In genomic region chr16:71843517-71844031, GRCh38 we compare ENCODE assay signal across 23 cellular contexts. TPM values are rescaled to one million over a fixed set of nuclear protein-coding genes. Genes with fewer than 3 reads are reported as not detected.
DNase-seq lines count a peak whose midpoint lies in the region; ATAC-seq, FAIRE-seq and TF ChIP-seq lines count a peak whose summit lies in the region.
"Had no signal": no experiment of that assay in that cellular context is flagged by ENCODE, and none has a peak within 500 bp of the region (broad histone marks: within the 10 kb centered on the region; RNA-seq: fewer than 3 reads in every experiment).

No MANE protein-coding gene starts in this region.

- ATAC-seq in HG03039 (IDR thresholded peaks at IDR 0.05; ENCODE audit: unreplicated experiment), result no peak
- ATAC-seq: heart right ventricle, lower lobe of right lung had no signal

- peak; percentile 91 for FAIRE-seq in GM19239 (lab: Jason Lieb, UNC)
- FAIRE-seq: A204.1, bronchial epithelial cell, H54, islet of Langerhans had no signal

- H3K4me2 ChIP-seq in parathyroid adenoma (ENCODE audit: low read length), result no peak overlapping the region
- H3K4me2 ChIP-seq in mammary epithelial cell (ENCODE audit: insufficient read depth, low read depth, low read length), result no peak overlapping the region
- H3K4me2 ChIP-seq: smooth muscle cell had no signal

- H3K27me3 Mint-ChIP-seq in activated CD4-positive, alpha-beta T cell treated with anti-CD3 and anti-CD28 coated beads, Interleukin-2, amount 10 ng/mL, durations not matched to agents 24 days and 14 days, result no peaks in the 10 kb centered on the region
- H3K27me3 Mint-ChIP-seq in activated CD4-positive, alpha-beta memory T cell treated with anti-CD3 and anti-CD28 coated beads, Interleukin-2, amount 10 ng/mL, durations not matched to agents 7 days and 5 days, result no peaks in the 10 kb centered on the region

- H3K4me3 Mint-ChIP-seq in activated CD4-positive, alpha-beta T cell treated with anti-CD3 and anti-CD28 coated beads, Interleukin-2, amount 10 ng/mL, durations not matched to agents 24 days and 14 days, result no peak overlapping the region
- H3K4me3 Mint-ChIP-seq in activated CD4-positive, alpha-beta memory T cell treated with anti-CD3 and anti-CD28 coated beads, Interleukin-2, amount 10 ng/mL, durations not matched to agents 7 days and 5 days, result no peak overlapping the region

- peak overlapping the region; percentile 54 for H3K27ac Mint-ChIP-seq in activated CD4-positive, alpha-beta T cell treated with anti-CD3 and anti-CD28 coated beads, Interleukin-2, amount 10 ng/mL, durations not matched to agents 24 days and 14 days
- H3K27ac Mint-ChIP-seq in activated CD4-positive, alpha-beta memory T cell treated with anti-CD3 and anti-CD28 coated beads, Interleukin-2, amount 10 ng/mL, durations not matched to agents 7 days and 5 days, result peak overlapping the region; percentile 19

- H3K9me3 ChIP-seq in parathyroid adenoma (ENCODE audit: control insufficient read depth, low read length) (no peaks in the 10 kb centered on the region), mammary epithelial cell (replicated peaks; ENCODE audit: insufficient read depth, low read length) (no peaks in the 10 kb centered on the region)
- H3K9me3 ChIP-seq: BE2C, heart right ventricle, lower lobe of right lung, SJCRH30 had no signal

- no peak for TF ChIP-seq CTCF in parathyroid adenoma (IDR thresholded peaks at IDR 0.05)
- no peak for TF ChIP-seq CTCF in mammary epithelial cell (conservative IDR thresholded peaks at IDR 0.05 in 1 of 2, IDR thresholded peaks at IDR 0.05 in 1 of 2; ENCODE audit: extremely low read depth in 1 of 2, insufficient read depth in 1 of 2, low read depth in 1 of 2, low read length in 2 of 2)

- BruUV-seq in mammary epithelial cell (replicated peaks; lab: Mats Ljungman, UMichigan), result no TSS peak

- H3K27ac ChIP-seq in parathyroid adenoma, result peak overlapping the region; percentile 27
- H3K27ac ChIP-seq in mammary epithelial cell (ENCODE audit: insufficient read depth, low read depth, low read length), result no peak overlapping the region
- H3K27ac ChIP-seq: heart right ventricle, lower lobe of right lung, SJCRH30 had no signal

- dilution Hi-C loops in mammary epithelial cell (cut with HindIII; ENCODE audit: low sequenced_read_pairs), result no loop called here

- peaks cover 40% of the 10 kb centered on the region for H3K4me1 Mint-ChIP-seq in activated CD4-positive, alpha-beta T cell treated with anti-CD3 and anti-CD28 coated beads, Interleukin-2, amount 10 ng/mL, durations not matched to agents 24 days and 14 days
- H3K4me1 Mint-ChIP-seq in activated CD4-positive, alpha-beta memory T cell treated with anti-CD3 and anti-CD28 coated beads, Interleukin-2, amount 10 ng/mL, durations not matched to agents 7 days and 5 days, result peaks cover 53% of the 10 kb centered on the region

- no peaks in the 10 kb centered on the region for H3K36me3 ChIP-seq in parathyroid adenoma (ENCODE audit: control insufficient read depth, insufficient read depth, low read length)
- H3K36me3 ChIP-seq in mammary epithelial cell (ENCODE audit: insufficient read depth, low read length), result peaks cover 3% of the 10 kb centered on the region
- H3K36me3 ChIP-seq: BE2C, SJCRH30 had no signal

- peaks cover 13% of the 10 kb centered on the region for H3K36me3 Mint-ChIP-seq in activated CD4-positive, alpha-beta T cell treated with anti-CD3 and anti-CD28 coated beads, Interleukin-2, amount 10 ng/mL, durations not matched to agents 24 days and 14 days (ENCODE audit: low read depth)
- H3K36me3 Mint-ChIP-seq in activated CD4-positive, alpha-beta memory T cell treated with anti-CD3 and anti-CD28 coated beads, Interleukin-2, amount 10 ng/mL, durations not matched to agents 7 days and 5 days (ENCODE audit: low read depth), result peaks cover 9% of the 10 kb centered on the region

- H3K27me3 ChIP-seq in parathyroid adenoma (ENCODE audit: control insufficient read depth, insufficient read depth, low read length) (no peaks in the 10 kb centered on the region), mammary epithelial cell (ENCODE audit: insufficient read depth, low read length) (no peaks in the 10 kb centered on the region)
- H3K27me3 ChIP-seq: BE2C, heart right ventricle, SJCRH30 had no signal

- H3K9ac ChIP-seq in parathyroid adenoma (no peak overlapping the region), mammary epithelial cell (ENCODE audit: insufficient read depth, low read length) (no peak overlapping the region)

- 89% methylated on average over 2 of the region's 2 CpGs for WGBS in mammary epithelial cell (ENCODE audit: low coverage, missing lambda C conversion rate)

- H4K20me1 ChIP-seq in mammary epithelial cell (ENCODE audit: insufficient read depth, low read length), result no peaks in the 10 kb centered on the region

- POLR2A ChIA-PET in activated CD4-positive, alpha-beta memory T cell treated with anti-CD3 and anti-CD28 coated beads, Interleukin-2, amount 10 ng/mL, durations not matched to agents 7 days and 5 days (lab: Charles Lee), result interaction anchor here (0.6 to 2.0 kb wide), 8 partner anchors 13 to 250 kb away, joined by 3 to 23 read pairs (median 4); partner anchors contain the start of genes AP1G1, DHX38, TXNL4B and ZNF821

- H2AFZ ChIP-seq in parathyroid adenoma, result peak overlapping the region; percentile 43
- H2AFZ ChIP-seq in mammary epithelial cell (ENCODE audit: low read depth, low read length), result no peak overlapping the region

- intact Hi-C loops in activated CD4-positive, alpha-beta T cell treated with anti-CD3 and anti-CD28 coated beads, Interleukin-2, amount 10 ng/mL, durations not matched to agents 24 days and 14 days (cut with micrococcal nuclease), result loop anchor here (2.0 kb wide), 1 partner anchor 27 kb away; no protein-coding TSS in a partner anchor
- intact Hi-C loops in mammary epithelial cell (cut with micrococcal nuclease), result no loop called here

- H3K4me1 ChIP-seq in parathyroid adenoma (peaks cover 5% of the 10 kb centered on the region), mammary epithelial cell (ENCODE audit: insufficient read depth, low read length) (peaks cover 11% of the 10 kb centered on the region)
- H3K4me1 ChIP-seq: BE2C, SJCRH30 had no signal

- H3K9me3 Mint-ChIP-seq in activated CD4-positive, alpha-beta T cell treated with anti-CD3 and anti-CD28 coated beads, Interleukin-2, amount 10 ng/mL, durations not matched to agents 24 days and 14 days, result no peaks in the 10 kb centered on the region
- H3K9me3 Mint-ChIP-seq in activated CD4-positive, alpha-beta memory T cell treated with anti-CD3 and anti-CD28 coated beads, Interleukin-2, amount 10 ng/mL, durations not matched to agents 7 days and 5 days, result no peaks in the 10 kb centered on the region

- CTCF ChIA-PET in activated CD4-positive, alpha-beta memory T cell treated with anti-CD3 and anti-CD28 coated beads, Interleukin-2, amount 10 ng/mL, durations not matched to agents 7 days and 5 days (lab: Charles Lee), result interaction anchor here (0.9 to 2.2 kb wide), 7 partner anchors 15 to 278 kb away, joined by 3 to 12 read pairs (median 4); partner anchors contain the start of gene ZNF821
- CTCF ChIA-PET in mammary epithelial cell (lab: Charles Lee; ENCODE audit: low non-redundant PET), result no interaction called here

- in situ Hi-C loops in mammary epithelial cell (cut with MboI; ENCODE audit: low sequenced_read_pairs in 2 of 2), result no loop called here

- H3K4me3 ChIP-seq in parathyroid adenoma (ENCODE audit: low read depth, low read length) (no peak overlapping the region), mammary epithelial cell (replicated peaks in 1 of 3; ENCODE audit: insufficient read depth in 1 of 3, low read depth in 2 of 3, low read length in 3 of 3) (no peak overlapping the region)
- H3K4me3 ChIP-seq: heart right ventricle, lower lobe of right lung, SJCRH30, smooth muscle cell had no signal

- H3K79me2 ChIP-seq in parathyroid adenoma (peaks cover 15% of the 10 kb centered on the region), mammary epithelial cell (ENCODE audit: insufficient read depth, low read length) (peaks cover 31% of the 10 kb centered on the region)

- DNase-seq in activated CD4-positive, alpha-beta T cell treated with anti-CD3 and anti-CD28 coated beads, Interleukin-2, amount 10 ng/mL, durations not matched to agents 24 days and 14 days, result no peak
- DNase-seq in activated CD4-positive, alpha-beta T cell treated with anti-CD3 and anti-CD28 coated beads, Interleukin-2, amount 50 U/mL, for 1 hour, result no peak
- DNase-seq in GM19239 (ENCODE audit: insufficient read length, low spot score) (no peak), NCI-H1092 treated with DMSO at 0.1 percent for 48 hours (lab: John Stamatoyannopoulos, UW) (no peak), mammary epithelial cell (no peak)
- no peak for DNase-seq in activated CD4-positive, alpha-beta memory T cell treated with anti-CD3 and anti-CD28 coated beads, Interleukin-2, amount 10 ng/mL, durations not matched to agents 7 days and 5 days
- DNase-seq: BE2C; dermis blood vessel endothelial cell; heart right ventricle; Karpas-422; lower lobe of right lung; NCI-H2029; NCI-H345; occipital lobe; SJCRH30; stimulated activated CD4-positive, alpha-beta T cell treated with anti-CD3 and anti-CD28 coated beads, Interleukin-4, amount 100 ng/mL, for 4 hours had no signal

RNA-seq across cellular contexts. Expression of gene ATXN1L, which starts 2.2 kb away (rescaled TPM):
- 16.7 and 19.3 TPM in 2 replicates for total RNA-seq in activated CD4-positive, alpha-beta T cell treated with anti-CD3 and anti-CD28 coated beads, Interleukin-2, amount 10 ng/mL, durations not matched to agents 24 days and 14 days
- 10 to 100 TPM; 23.6 to 24.8 TPM for total RNA-seq in activated CD4-positive, alpha-beta memory T cell treated with anti-CD3 and anti-CD28 coated beads, Interleukin-2, amount 10 ng/mL, durations not matched to agents 7 days and 5 days
- total RNA-seq in mammary epithelial cell, result 10 to 100 TPM; 15.5 to 16.7 TPM
- polyA plus RNA-seq in mammary epithelial cell, result 10.4 TPM
- polyA minus RNA-seq in mammary epithelial cell, result 15.9 TPM

RNA-seq across cellular contexts. Expression of gene AP1G1, which starts 34.9 kb away (rescaled TPM):
- total RNA-seq in activated CD4-positive, alpha-beta T cell treated with anti-CD3 and anti-CD28 coated beads, Interleukin-2, amount 10 ng/mL, durations not matched to agents 24 days and 14 days, result 98.3 and 99.5 TPM in 2 replicates
- 10 to 100 TPM; 78.7 to 82.6 TPM for total RNA-seq in activated CD4-positive, alpha-beta memory T cell treated with anti-CD3 and anti-CD28 coated beads, Interleukin-2, amount 10 ng/mL, durations not matched to agents 7 days and 5 days
- 10 to 100 TPM; 80.1 to 95.4 TPM for total RNA-seq in mammary epithelial cell
- 80.2 TPM for polyA plus RNA-seq in mammary epithelial cell
- polyA minus RNA-seq in mammary epithelial cell, result 170 TPM

RNA-seq across cellular contexts. Expression of gene ZNF821, which starts 40.4 kb away (rescaled TPM):
- total RNA-seq in activated CD4-positive, alpha-beta T cell treated with anti-CD3 and anti-CD28 coated beads, Interleukin-2, amount 10 ng/mL, durations not matched to agents 24 days and 14 days, result 5.9 and 6.5 TPM in 2 replicates
- 10 to 100 TPM; 11.4 to 11.9 TPM for total RNA-seq in activated CD4-positive, alpha-beta memory T cell treated with anti-CD3 and anti-CD28 coated beads, Interleukin-2, amount 10 ng/mL, durations not matched to agents 7 days and 5 days
- 1 to 10 TPM; 5.6 to 6.2 TPM for total RNA-seq in mammary epithelial cell
- 3.0 TPM for polyA plus RNA-seq in mammary epithelial cell
- not detected for polyA minus RNA-seq in mammary epithelial cell

RNA-seq across cellular contexts. Expression of gene IST1, which starts 51.8 kb away (rescaled TPM):
- 149 and 156 TPM in 2 replicates for total RNA-seq in activated CD4-positive, alpha-beta T cell treated with anti-CD3 and anti-CD28 coated beads, Interleukin-2, amount 10 ng/mL, durations not matched to agents 24 days and 14 days
- total RNA-seq in activated CD4-positive, alpha-beta memory T cell treated with anti-CD3 and anti-CD28 coated beads, Interleukin-2, amount 10 ng/mL, durations not matched to agents 7 days and 5 days, result 100 to 1,000 TPM; 227 to 229 TPM
- total RNA-seq in mammary epithelial cell, result 100 to 1,000 TPM; 123 to 203 TPM
- polyA plus RNA-seq in mammary epithelial cell, result 134 TPM
- polyA minus RNA-seq in mammary epithelial cell, result 98.4 TPM
